ENCODE assay signal across 29 cellular contexts in genomic region chr2:38371235-38371634, GRCh38.
"Had no signal": no experiment of that assay in that cellular context is flagged by ENCODE, and none has a peak within 500 bp of the region (broad histone marks: within the 10 kb centered on the region; RNA-seq: fewer than 3 reads in every experiment).

No MANE protein-coding gene starts in this region.

- H3K36me3 ChIP-seq: brain microvascular endothelial cell, cardiac muscle cell had no signal

- H3K9me3 ChIP-seq: MG63 had no signal

- H3K27ac ChIP-seq: brain microvascular endothelial cell, cardiac muscle cell, RWPE1, SJSA1 had no signal

- ATAC-seq: activated CD8-positive, alpha-beta memory T cell treated with anti-CD3 and anti-CD28 coated beads, Interleukin-2, amount 10 ng/mL, durations not matched to agents 7 days and 5 days; activated naive CD4-positive, alpha-beta T cell treated with anti-CD3 and anti-CD28 coated beads, Interleukin-2, amount 50 U/mL, for 72 hours; activated naive CD8-positive, alpha-beta T cell treated with anti-CD3 and anti-CD28 coated beads, Interleukin-2, amount 50 U/mL, for 24 hours; SK-N-SH treated with all-trans-retinoic acid at 6 μM for 48 hours had no signal

- DNase-seq: activated CD4-positive, alpha-beta T cell treated with anti-CD3 and anti-CD28 coated beads for 48 hours; activated CD4-positive, alpha-beta T cell treated with anti-CD3 and anti-CD28 coated beads, Interleukin-2, amount 50 U/mL, for 48 hours; activated CD4-positive, CD25-positive, alpha-beta regulatory T cell treated with anti-CD3 and anti-CD28 coated beads, Interleukin-2, amount 50 U/mL, for 72 hours; activated CD8-positive, alpha-beta memory T cell treated with anti-CD3 and anti-CD28 coated beads, Interleukin-2, amount 10 ng/mL, durations not matched to agents 7 days and 5 days; activated effector memory CD4-positive, alpha-beta T cell treated with Interleukin-2 at 50 U/mL for 16 hours; activated naive CD4-positive, alpha-beta T cell treated with Interleukin-2 at 50 U/mL for 16 hours; activated naive CD8-positive, alpha-beta T cell treated with anti-CD3 and anti-CD28 coated beads, Interleukin-2, amount 50 U/mL, for 24 hours; activated T-cell treated with anti-CD3 and anti-CD28 coated beads, Interleukin-2, amount 50 U/mL, for 24 hours; amygdala; brain microvascular endothelial cell; KBM-7; MG63; MV-4-11; NCI-H1092 treated with DMSO at 0.1 percent for 48 hours; NCI-H1417 treated with DMSO at 0.1 percent for 48 hours; NCI-H1694; NCI-H2029; NCI-H2107; NCI-H510A treated with DMSO at 0.1 percent for 48 hours; NCI-H69; NK-92 treated with Interleukin-12 subunit alpha and Interleukin-12 subunit beta, amount 100 ng/mL, for 24 hours; OCI-M1; SHP77; SW 1271 had no signal

- H3K27me3 ChIP-seq: brain microvascular endothelial cell, cardiac muscle cell, MG63, SJSA1 had no signal

- H3K4me3 ChIP-seq: cardiac muscle cell, MG63, SJSA1 had no signal
